In the genomic region with DNA sequence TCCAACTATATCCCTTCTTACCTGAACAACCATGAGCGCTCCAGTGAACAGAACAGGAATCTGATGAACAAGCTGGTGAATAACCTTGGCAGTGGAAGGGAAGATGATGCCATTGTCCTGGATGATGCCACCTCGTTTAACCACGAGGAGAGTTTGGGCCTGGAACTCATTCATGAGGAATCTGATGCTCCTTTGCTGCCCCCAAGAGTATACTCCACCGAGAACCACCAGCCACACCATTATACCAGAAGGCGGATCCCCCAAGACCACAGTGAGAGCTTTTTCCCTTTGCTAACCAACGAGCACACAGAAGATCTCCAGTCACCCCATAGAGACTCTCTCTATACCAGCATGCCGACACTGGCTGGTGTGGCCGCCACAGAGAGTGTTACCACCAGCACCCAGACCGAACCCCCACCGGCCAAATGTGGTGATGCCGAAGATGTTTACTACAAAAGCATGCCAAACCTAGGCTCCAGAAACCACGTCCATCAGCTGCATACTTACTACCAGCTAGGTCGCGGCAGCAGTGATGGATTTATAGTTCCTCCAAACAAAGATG, we compare ENCODE assay signal across 21 cellular contexts.
"Had no signal": no experiment of that assay in that cellular context is flagged by ENCODE, and none has a peak within 500 bp of the region (broad histone marks: within the 10 kb centered on the region; RNA-seq: fewer than 3 reads in every experiment).

No MANE protein-coding gene starts in this region.

- H3K4me1 Mint-ChIP-seq: stimulated activated effector memory CD8-positive, alpha-beta T cell treated with anti-CD3 and anti-CD28 coated beads, Interleukin-12 subunit alpha, Interleukin-12 subunit beta, amount 100 ng/mL, for 72 hours had no signal

- H3K36me3 ChIP-seq: adrenal gland, breast epithelium, heart right ventricle had no signal

- H3K4me1 ChIP-seq: adrenal gland, breast epithelium, heart right ventricle, parathyroid adenoma, testis had no signal

- H3K79me2 ChIP-seq: parathyroid adenoma had no signal

- H3K36me3 Mint-ChIP-seq: activated naive CD4-positive, alpha-beta T cell treated with anti-CD3 and anti-CD28 coated beads, Interleukin-2, amount 50 U/mL, for 72 hours; natural killer cell treated with Interleukin-12 subunit alpha and Interleukin-12 subunit beta and Interleukin-15 and Interleukin-18, amount 100 ng/mL, for 72 hours; stimulated activated effector memory CD8-positive, alpha-beta T cell treated with anti-CD3 and anti-CD28 coated beads, Interleukin-12 subunit alpha, Interleukin-12 subunit beta, amount 100 ng/mL, for 72 hours had no signal

- H3K27me3 ChIP-seq: adrenal gland, breast epithelium, heart right ventricle, testis had no signal

- DNase-seq: activated CD4-positive, alpha-beta T cell treated with anti-CD3 and anti-CD28 coated beads, Interleukin-2, amount 50 U/mL, for 4 hours; activated gamma-delta T cell treated with Interleukin-2 at 50 U/mL for 16 hours; adrenal gland; cortex of kidney; effector CD4-positive, alpha-beta T cell; heart right ventricle; islet precursor cell; stimulated activated CD4-positive, alpha-beta T cell treated with anti-CD3 and anti-CD28 coated beads, Interleukin-4, amount 100 ng/mL, for 24 hours; testis had no signal

- H3K27ac Mint-ChIP-seq: activated naive CD4-positive, alpha-beta T cell treated with anti-CD3 and anti-CD28 coated beads, Interleukin-2, amount 50 U/mL, for 72 hours; mesothelial cell of epicardium; natural killer cell treated with Interleukin-12 subunit alpha and Interleukin-12 subunit beta and Interleukin-15 and Interleukin-18, amount 100 ng/mL, for 72 hours; stimulated activated effector memory CD8-positive, alpha-beta T cell treated with anti-CD3 and anti-CD28 coated beads, Interleukin-12 subunit alpha, Interleukin-12 subunit beta, amount 100 ng/mL, for 72 hours; type B pancreatic cell had no signal

- H3K9ac ChIP-seq: parathyroid adenoma had no signal

- H3K9me3 ChIP-seq: adrenal gland, breast epithelium, heart right ventricle, testis had no signal

- ATAC-seq: activated naive CD4-positive, alpha-beta T cell treated with anti-CD3 and anti-CD28 coated beads, Interleukin-2, amount 50 U/mL, for 72 hours; esophagus mucosa; heart right ventricle; left lobe of liver; natural killer cell treated with Interleukin-12 subunit alpha and Interleukin-12 subunit beta and Interleukin-15 and Interleukin-18, amount 100 ng/mL, for 72 hours; sciatic nerve; stimulated activated effector memory CD8-positive, alpha-beta T cell treated with anti-CD3 and anti-CD28 coated beads, Interleukin-12 subunit alpha, Interleukin-12 subunit beta, amount 100 ng/mL, for 72 hours had no signal

- H2AFZ ChIP-seq: parathyroid adenoma had no signal

- H3K9me3 Mint-ChIP-seq: natural killer cell treated with Interleukin-12 subunit alpha and Interleukin-12 subunit beta and Interleukin-15 and Interleukin-18, amount 100 ng/mL, for 72 hours; type B pancreatic cell had no signal

- H3K27ac ChIP-seq: adrenal gland, breast epithelium, heart right ventricle, parathyroid adenoma, testis, VCaP had no signal

- H3K4me3 ChIP-seq: adrenal gland, breast epithelium, heart right ventricle, lung, testis had no signal

- H3K4me3 Mint-ChIP-seq: mesothelial cell of epicardium; natural killer cell treated with Interleukin-12 subunit alpha and Interleukin-12 subunit beta and Interleukin-15 and Interleukin-18, amount 100 ng/mL, for 72 hours; stimulated activated effector memory CD8-positive, alpha-beta T cell treated with anti-CD3 and anti-CD28 coated beads, Interleukin-12 subunit alpha, Interleukin-12 subunit beta, amount 100 ng/mL, for 72 hours; type B pancreatic cell had no signal

- H3K27me3 Mint-ChIP-seq: natural killer cell treated with Interleukin-12 subunit alpha and Interleukin-12 subunit beta and Interleukin-15 and Interleukin-18, amount 100 ng/mL, for 72 hours; type B pancreatic cell had no signal
